ENCODE assay signal across 8 cellular contexts in genomic region chr4:164012396-164013027, GRCh38.
DNase-seq lines count a peak whose midpoint lies in the region; ATAC-seq and TF ChIP-seq lines count a peak whose summit lies in the region.

No MANE protein-coding gene starts in this region.

- no peaks in the 10 kb centered on the region for H3K4me1 ChIP-seq in gastrocnemius medialis

- H3K4me3 Mint-ChIP-seq in effector memory CD8-positive, alpha-beta T cell, result no peak overlapping the region

- TF ChIP-seq POLR2A in gastrocnemius medialis (IDR thresholded peaks at IDR 0.05), result no peak

- in situ Hi-C loops in gastrocnemius medialis (cut with MboI; ENCODE audit: low sequenced_read_pairs in 4 of 4), result no loop called here

- H3K36me3 ChIP-seq in gastrocnemius medialis, result no peaks in the 10 kb centered on the region

- TF ChIP-seq CTCF in gastrocnemius medialis (IDR thresholded peaks at IDR 0.05 in 4 of 5, conservative IDR thresholded peaks at IDR 0.05 in 1 of 5), result no peak

- no peaks in the 10 kb centered on the region for H3K27me3 ChIP-seq in gastrocnemius medialis

- DNase-seq in NCI-H1092 (lab: John Stamatoyannopoulos, UW), result peak; percentile 12
- DNase-seq in NCI-H1092 treated with DMSO at 0.1 percent for 48 hours (lab: John Stamatoyannopoulos, UW), result no peak
- DNase-seq in NCI-H748 (lab: John Stamatoyannopoulos, UW; ENCODE audit: unreplicated experiment), result peak; percentile 40
- no peak for DNase-seq in effector memory CD8-positive, alpha-beta T cell
- peak; percentile 17 for DNase-seq in stimulated activated CD4-positive, alpha-beta T cell treated with anti-CD3 and anti-CD28 coated beads, Interleukin-4, amount 100 ng/mL, for 24 hours
- DNase-seq in gastrocnemius medialis, result no peak

- ATAC-seq in HG02623 (IDR thresholded peaks at IDR 0.05; ENCODE audit: unreplicated experiment) (peak; percentile 68), gastrocnemius medialis (no peak), GM21737 (IDR thresholded peaks at IDR 0.05; ENCODE audit: unreplicated experiment) (no peak)
- peak; percentile 36 for ATAC-seq in effector memory CD8-positive, alpha-beta T cell (replicated peaks)

- H3K9me3 ChIP-seq in gastrocnemius medialis, result no peaks in the 10 kb centered on the region

- intact Hi-C loops in gastrocnemius medialis (cut with DNase I; ENCODE audit: low total_unique reads), result no loop called here

- H3K36me3 Mint-ChIP-seq in effector memory CD8-positive, alpha-beta T cell (ENCODE audit: insufficient read depth), result no peaks in the 10 kb centered on the region

- no peaks in the 10 kb centered on the region for H3K4me1 Mint-ChIP-seq in effector memory CD8-positive, alpha-beta T cell (ENCODE audit: low read depth in 2 of 2)

- H3K27ac ChIP-seq in gastrocnemius medialis, result no peak overlapping the region

- H3K27ac Mint-ChIP-seq in effector memory CD8-positive, alpha-beta T cell, result no peak overlapping the region

- H3K9me3 Mint-ChIP-seq in effector memory CD8-positive, alpha-beta T cell, result peaks cover 4 to 17% of the 10 kb centered on the region in 2 donors

- no peak overlapping the region for H3K4me3 ChIP-seq in gastrocnemius medialis

- H3K27me3 Mint-ChIP-seq in effector memory CD8-positive, alpha-beta T cell, result no peaks in the 10 kb centered on the region

Comparison
In these comparisons a context has a peak if more than half of its experiments do, and no peak if none do; other contexts are left out.
1. DNase-seq: peak in NCI-H1092 (single experiment), NCI-H748 (single experiment) and stimulated activated CD4-positive, alpha-beta T cell treated with anti-CD3 and anti-CD28 coated beads, Interleukin-4, amount 100 ng/mL, for 24 hours (single experiment); none in NCI-H1092 treated with DMSO at 0.1 percent for 48 hours (single experiment), effector memory CD8-positive, alpha-beta T cell (0 of 3) and gastrocnemius medialis (0 of 2).
2. ATAC-seq: peak in HG02623 (single experiment) and effector memory CD8-positive, alpha-beta T cell (single experiment); none in gastrocnemius medialis (0 of 2) and GM21737 (single experiment).